ENCODE assay signal across 15 cellular contexts in the genomic region with DNA sequence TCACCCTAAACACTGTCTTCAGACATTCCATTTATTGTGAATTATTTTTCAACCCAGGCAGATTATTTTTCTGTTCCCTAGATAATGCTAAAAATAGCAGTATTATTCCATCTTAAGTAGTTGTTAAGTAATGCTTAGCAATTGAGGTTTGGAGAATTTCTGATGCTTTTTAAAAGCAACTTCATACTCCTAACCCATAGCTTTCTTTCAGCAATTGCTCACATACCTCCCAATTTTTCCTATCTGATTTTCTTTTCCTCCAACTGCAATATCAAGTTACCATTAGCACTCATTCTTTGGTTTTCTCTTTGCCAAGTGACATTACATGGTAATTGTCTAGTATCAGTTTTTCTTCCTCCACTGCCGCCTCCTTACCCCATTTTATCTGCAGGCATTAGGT.
DNase-seq lines count a peak whose midpoint lies in the region; ATAC-seq and TF ChIP-seq lines count a peak whose summit lies in the region.
"Had no signal": no experiment of that assay in that cellular context is flagged by ENCODE, and none has a peak within 500 bp of the region (broad histone marks: within the 10 kb centered on the region; RNA-seq: fewer than 3 reads in every experiment).

No MANE protein-coding gene starts in this region.

- no peaks in the 10 kb centered on the region for H3K4me1 ChIP-seq in colonic mucosa
- no peaks in the 10 kb centered on the region for H3K4me1 ChIP-seq in body of pancreas

- H3K27me3 ChIP-seq in colonic mucosa = no peaks in the 10 kb centered on the region
- H3K27me3 ChIP-seq in body of pancreas = no peaks in the 10 kb centered on the region

- TF ChIP-seq CTCF in colonic mucosa (IDR thresholded peaks at IDR 0.05) = no peak
- TF ChIP-seq CTCF in foreskin fibroblast (IDR thresholded peaks at IDR 0.05; ENCODE audit: low read depth, low read length) = no peak
- no peak for TF ChIP-seq CTCF in body of pancreas (IDR thresholded peaks at IDR 0.05)

- no peak overlapping the region for H3K9ac ChIP-seq in colonic mucosa (ENCODE audit: low read depth in 2 of 2, low read length in 2 of 2)

- ATAC-seq in GM19397 (IDR thresholded peaks at IDR 0.05; ENCODE audit: unreplicated experiment) = peak; percentile 19
- peak; percentile 36 for ATAC-seq in HG02759 (IDR thresholded peaks at IDR 0.05; ENCODE audit: unreplicated experiment)
- ATAC-seq in HG03460 (IDR thresholded peaks at IDR 0.05; ENCODE audit: unreplicated experiment) = peak; percentile 31
- ATAC-seq in body of pancreas = no peak
- ATAC-seq: activated naive CD4-positive, alpha-beta T cell treated with anti-CD3 and anti-CD28 coated beads, Interleukin-2, amount 50 U/mL, for 72 hours had no signal

- H3K36me3 ChIP-seq in colonic mucosa (no peaks in the 10 kb centered on the region), body of pancreas (replicated peaks in 1 of 2; ENCODE audit: insufficient read depth in 1 of 2, low read depth in 2 of 2) (no peaks in the 10 kb centered on the region)

- intact Hi-C loops in colonic mucosa (cut with DNase I) = no loop called here
- intact Hi-C loops in body of pancreas (cut with DNase I) = no loop called here

- H3K9me3 ChIP-seq in colonic mucosa = no peaks in the 10 kb centered on the region
- H3K9me3 ChIP-seq in body of pancreas = no peaks in the 10 kb centered on the region

- H3K4me3 ChIP-seq in colonic mucosa (no peak overlapping the region), foreskin fibroblast (ENCODE audit: low read depth in 1 of 2, low read length in 2 of 2) (no peak overlapping the region), body of pancreas (no peak overlapping the region)

- WGBS in body of pancreas, 2 donors = 88 to 91% methylated on average over 1 of the region's 1 CpG

- no peak for TF ChIP-seq POLR2A in body of pancreas (IDR thresholded peaks at IDR 0.05)

- no peak overlapping the region for H3K27ac ChIP-seq in colonic mucosa
- no peak overlapping the region for H3K27ac ChIP-seq in body of pancreas

- DNase-seq in EH (ENCODE audit: low read depth) (peak; percentile 45), HuH-7 (ENCODE audit: low spot score) (no peak), colonic mucosa (no peak), foreskin fibroblast (no peak), body of pancreas (no peak)
- DNase-seq: activated CD4-positive, alpha-beta memory T cell treated with anti-CD3 and anti-CD28 coated beads, Interleukin-2, amount 10 ng/mL, durations not matched to agents 7 days and 5 days; mesenchymal stem cell; NCI-H1436 treated with DMSO at 0.1 percent for 48 hours; stimulated activated CD4-positive, alpha-beta T cell treated with anti-CD3 and anti-CD28 coated beads, Interleukin-4, amount 100 ng/mL, for 4 hours; substantia nigra; T-helper 2 cell had no signal
